In the genomic region with DNA sequence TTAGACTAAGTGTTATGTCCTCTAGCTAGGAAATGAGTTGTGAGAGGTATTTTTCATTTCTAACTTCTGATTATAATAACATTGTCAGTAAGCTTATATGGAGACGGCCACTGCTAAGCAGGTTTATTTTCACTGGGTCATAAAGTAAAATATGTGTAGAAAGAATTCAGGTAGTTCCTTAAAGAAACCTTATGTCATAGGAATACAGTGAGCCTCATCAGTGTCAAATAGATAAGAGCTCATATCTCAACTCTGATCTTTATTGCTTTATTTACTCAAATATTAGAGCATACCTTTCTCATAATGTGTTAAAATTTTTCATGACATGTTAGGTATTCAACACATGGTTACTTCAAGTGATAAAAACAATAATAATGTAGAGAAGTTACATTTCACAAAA, we compare ENCODE assay signal across 31 cellular contexts.
"Had no signal": no experiment of that assay in that cellular context is flagged by ENCODE, and none has a peak within 500 bp of the region (broad histone marks: within the 10 kb centered on the region; RNA-seq: fewer than 3 reads in every experiment).

No MANE protein-coding gene starts in this region.

- H3K27me3 ChIP-seq: brain microvascular endothelial cell, esophagus squamous epithelium, gastroesophageal sphincter, heart right ventricle, hepatocyte had no signal

- H3K36me3 Mint-ChIP-seq: activated naive CD8-positive, alpha-beta T cell; WTC11 had no signal

- H3K36me3 ChIP-seq: brain microvascular endothelial cell, esophagus squamous epithelium, gastroesophageal sphincter, heart right ventricle had no signal

- DNase-seq: activated CD4-positive, alpha-beta T cell treated with anti-CD3 and anti-CD28 coated beads for 1 hour; activated CD4-positive, alpha-beta T cell treated with anti-CD3 and anti-CD28 coated beads for 48 hours; activated CD4-positive, alpha-beta T cell treated with anti-CD3 and anti-CD28 coated beads, Interleukin-2, amount 50 U/mL, for 1 hour; activated CD4-positive, alpha-beta T cell treated with anti-CD3 and anti-CD28 coated beads, Interleukin-2, amount 50 U/mL, for 48 hours; activated CD8-positive, alpha-beta memory T cell treated with anti-CD3 and anti-CD28 coated beads for 24 hours; activated CD8-positive, alpha-beta T cell treated with anti-CD3 and anti-CD28 coated beads for 36 hours; activated effector memory CD4-positive, alpha-beta T cell treated with Interleukin-2 at 50 U/mL for 16 hours; activated gamma-delta T cell treated with Interleukin-2 at 50 U/mL for 16 hours; activated naive CD4-positive, alpha-beta T cell treated with anti-CD3 and anti-CD28 coated beads, Interleukin-2, amount 50 U/mL, for 16 hours; activated naive CD4-positive, alpha-beta T cell treated with Interleukin-2 at 50 U/mL for 16 hours; activated T-cell treated with anti-CD3 and anti-CD28 coated beads, Interleukin-2, amount 50 U/mL, for 4 hours; anterior cingulate cortex; brain microvascular endothelial cell; dorsolateral prefrontal cortex; effector memory CD4-positive, alpha-beta T cell; esophagus squamous epithelium; foreskin melanocyte; heart right ventricle; T-helper 2 cell had no signal

- H3K9me3 ChIP-seq: esophagus squamous epithelium, gastroesophageal sphincter, heart right ventricle had no signal

- H3K4me1 Mint-ChIP-seq: activated T-helper 17 cell treated with anti-CD3 and anti-CD28 coated beads, Interleukin-2, amount 50 U/mL, for 72 hours; central memory CD8-positive, alpha-beta T cell had no signal

- H3K4me2 ChIP-seq: hepatocyte had no signal

- H2AFZ ChIP-seq: hepatocyte had no signal

- H3K4me3 Mint-ChIP-seq: activated CD8-positive, alpha-beta T cell treated with anti-CD3 and anti-CD28 coated beads for 36 hours; activated naive CD8-positive, alpha-beta T cell; activated T-cell treated with anti-CD3 and anti-CD28 coated beads, Interleukin-2, amount 50 U/mL, for 4 hours; activated T-helper 17 cell treated with anti-CD3 and anti-CD28 coated beads, Interleukin-2, amount 50 U/mL, for 72 hours; central memory CD8-positive, alpha-beta T cell; dendritic cell treated with granulocyte-macrophage colony-stimulating factor and Interleukin-4, amounts not matched to agents 40 ng/mL and 50 ng/mL, for 4 days had no signal

- H3K27ac Mint-ChIP-seq: activated CD8-positive, alpha-beta T cell treated with anti-CD3 and anti-CD28 coated beads for 36 hours; activated naive CD8-positive, alpha-beta T cell; activated T-helper 17 cell treated with anti-CD3 and anti-CD28 coated beads, Interleukin-2, amount 50 U/mL, for 72 hours; dendritic cell treated with granulocyte-macrophage colony-stimulating factor and Interleukin-4, amounts not matched to agents 40 ng/mL and 50 ng/mL, for 4 days had no signal

- ATAC-seq: activated CD8-positive, alpha-beta T cell treated with anti-CD3 and anti-CD28 coated beads for 36 hours; activated T-cell treated with anti-CD3 and anti-CD28 coated beads, Interleukin-2, amount 50 U/mL, for 4 hours; activated T-helper 17 cell treated with anti-CD3 and anti-CD28 coated beads, Interleukin-2, amount 50 U/mL, for 72 hours; gastroesophageal sphincter; heart right ventricle had no signal

- H3K27ac ChIP-seq: brain microvascular endothelial cell, coronary artery, dorsolateral prefrontal cortex, epithelial cell of prostate, esophagus squamous epithelium, gastroesophageal sphincter, heart right ventricle, hepatocyte had no signal

- H3K79me2 ChIP-seq: hepatocyte had no signal

- H3K9me3 Mint-ChIP-seq: dendritic cell treated with granulocyte-macrophage colony-stimulating factor and Interleukin-4, amounts not matched to agents 40 ng/mL and 50 ng/mL, for 4 days; WTC11 had no signal

- H3K4me1 ChIP-seq: esophagus squamous epithelium, heart right ventricle had no signal

- H3K4me3 ChIP-seq: coronary artery, dorsolateral prefrontal cortex, esophagus squamous epithelium, gastroesophageal sphincter, heart right ventricle, hepatocyte had no signal

- FAIRE-seq: astrocyte, bronchial epithelial cell, endothelial cell of umbilical vein had no signal

- H3K27me3 Mint-ChIP-seq: activated CD8-positive, alpha-beta T cell treated with anti-CD3 and anti-CD28 coated beads for 36 hours; activated naive CD8-positive, alpha-beta T cell; activated T-helper 17 cell treated with anti-CD3 and anti-CD28 coated beads, Interleukin-2, amount 50 U/mL, for 72 hours; central memory CD8-positive, alpha-beta T cell; dendritic cell treated with granulocyte-macrophage colony-stimulating factor and Interleukin-4, amounts not matched to agents 40 ng/mL and 50 ng/mL, for 4 days had no signal
